Comparison of ENCODE assay signal across 1 cellular context in the genomic region with DNA sequence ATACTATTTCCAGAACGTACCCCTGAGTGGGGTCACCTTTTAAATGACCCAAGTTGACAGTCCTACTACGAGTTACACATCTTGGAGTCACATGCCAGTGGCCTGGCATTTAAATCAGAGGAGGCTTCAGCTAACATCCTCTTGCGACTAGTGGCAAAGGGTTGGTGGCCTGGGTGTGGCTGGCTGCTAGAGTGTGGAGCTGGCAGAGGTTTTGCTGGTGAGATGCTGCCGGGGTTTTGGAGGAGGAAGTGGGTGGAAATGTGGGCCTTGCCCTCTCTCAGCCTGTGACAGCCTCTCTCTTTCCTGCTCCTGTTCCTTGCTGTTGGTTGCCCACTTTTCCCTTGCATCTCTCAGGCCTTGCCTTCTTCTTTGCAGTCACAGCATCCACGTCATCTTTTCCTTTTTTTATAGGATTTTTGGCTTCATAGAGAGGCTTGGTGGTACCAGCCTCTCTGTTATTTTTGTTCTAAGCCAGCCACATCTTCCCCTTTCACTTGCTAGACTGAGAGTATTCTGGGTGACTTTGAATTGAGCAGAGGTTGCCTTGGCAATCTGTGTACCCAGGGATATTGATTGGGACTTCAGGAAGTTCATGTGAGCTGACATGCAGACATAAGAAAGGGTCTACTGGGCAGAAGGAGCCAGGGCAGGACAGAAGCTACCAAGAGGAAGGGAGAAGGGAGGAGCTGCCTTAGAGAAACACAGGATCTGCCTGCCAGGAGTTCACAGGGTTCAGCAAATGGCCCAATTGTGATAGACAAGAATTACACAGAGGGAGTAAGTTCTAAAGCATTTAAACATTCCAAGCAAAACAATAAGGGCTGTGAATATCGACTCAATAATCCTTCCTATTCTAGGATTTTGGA.
TF ChIP-seq lines count a peak whose summit lies in the region.

No MANE protein-coding gene starts in this region.

TF ChIP-seq in IMR-90, 13 proteins besides CTCF, POLR2A, EP300 and RAD21:
- no peak for TF ChIP-seq RCOR1 (IDR thresholded peaks at IDR 0.05; ENCODE audit: insufficient replicate concordance, low read length)
- no peak for TF ChIP-seq SMC3 (IDR thresholded peaks at IDR 0.05; ENCODE audit: low read depth, low read length)
- TF ChIP-seq CEBPB (IDR thresholded peaks at IDR 0.05; ENCODE audit: low read depth, low read length), result no peak
- TF ChIP-seq MAZ (IDR thresholded peaks at IDR 0.05; ENCODE audit: borderline replicate concordance, low read depth, low read length), result no peak
- TF ChIP-seq, protein P1, sequence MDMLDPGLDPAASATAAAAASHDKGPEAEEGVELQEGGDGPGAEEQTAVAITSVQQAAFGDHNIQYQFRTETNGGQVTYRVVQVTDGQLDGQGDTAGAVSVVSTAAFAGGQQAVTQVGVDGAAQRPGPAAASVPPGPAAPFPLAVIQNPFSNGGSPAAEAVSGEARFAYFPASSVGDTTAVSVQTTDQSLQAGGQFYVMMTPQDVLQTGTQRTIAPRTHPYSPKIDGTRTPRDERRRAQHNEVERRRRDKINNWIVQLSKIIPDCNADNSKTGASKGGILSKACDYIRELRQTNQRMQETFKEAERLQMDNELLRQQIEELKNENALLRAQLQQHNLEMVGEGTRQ (IDR thresholded peaks at IDR 0.05; ENCODE audit: low read depth, low read length), result no peak
- TF ChIP-seq MAFK (IDR thresholded peaks at IDR 0.05; ENCODE audit: low read depth, low read length), result no peak
- TF ChIP-seq FOS (IDR thresholded peaks at IDR 0.05; ENCODE audit: low read depth, low read length), result no peak
- no peak for TF ChIP-seq BHLHE40 (IDR thresholded peaks at IDR 0.05; ENCODE audit: low read depth, low read length)
